21 cellular contexts compared by ENCODE assay signal in the genomic region with DNA sequence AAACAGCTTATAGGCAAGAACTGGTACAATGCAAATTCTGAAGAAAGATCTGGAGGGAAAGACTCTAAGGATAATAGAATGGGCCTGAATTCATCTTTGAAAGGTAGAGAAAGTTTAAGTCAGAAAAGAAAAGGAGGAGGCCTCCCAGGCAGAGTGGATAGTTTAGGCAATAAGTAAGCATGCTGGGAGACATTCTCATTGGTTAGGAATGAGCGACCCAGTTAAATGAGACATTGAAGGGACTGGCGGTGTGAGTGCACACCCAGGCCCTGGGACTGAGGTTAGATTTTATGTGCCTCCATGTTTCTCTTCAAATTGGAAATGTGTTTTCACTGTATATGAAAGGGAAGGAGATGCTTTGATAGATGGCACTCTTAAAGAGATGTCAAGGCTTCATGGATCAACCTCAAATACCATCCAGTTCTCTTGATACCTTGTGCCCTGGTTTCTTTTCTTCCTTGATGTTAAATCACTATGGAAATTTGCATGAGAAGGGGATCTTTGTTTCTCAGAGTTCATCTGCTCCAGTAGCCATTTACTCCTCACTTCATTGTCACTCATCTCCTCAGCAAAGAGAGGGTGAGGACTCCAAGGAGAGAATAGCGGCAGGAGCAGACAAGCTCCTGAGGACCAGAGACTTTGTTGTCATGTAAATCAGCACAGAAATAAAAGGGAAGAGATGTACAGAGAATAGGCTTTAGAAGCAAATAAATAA.
"Had no signal": no experiment of that assay in that cellular context is flagged by ENCODE, and none has a peak within 500 bp of the region (broad histone marks: within the 10 kb centered on the region; RNA-seq: fewer than 3 reads in every experiment).

No MANE protein-coding gene starts in this region.

- ATAC-seq: activated CD4-positive, alpha-beta T cell treated with anti-CD3 and anti-CD28 coated beads for 36 hours; left lung; pancreas had no signal

- H3K27ac ChIP-seq: cardiac muscle cell, coronary artery, epithelial cell of prostate, left lung, pancreas, thoracic aorta, VCaP had no signal

- H3K9me3 Mint-ChIP-seq: activated CD4-positive, alpha-beta memory T cell treated with anti-CD3 and anti-CD28 coated beads, Interleukin-2, amount 10 ng/mL, durations not matched to agents 7 days and 5 days; nephron progenitor cell had no signal

- H3K36me3 ChIP-seq: cardiac muscle cell, left lung, pancreas, thoracic aorta had no signal

- H3K9me3 ChIP-seq: pancreas, thoracic aorta had no signal

- H3K27me3 Mint-ChIP-seq: activated CD4-positive, alpha-beta memory T cell treated with anti-CD3 and anti-CD28 coated beads, Interleukin-2, amount 10 ng/mL, durations not matched to agents 7 days and 5 days; activated CD4-positive, alpha-beta T cell treated with anti-CD3 and anti-CD28 coated beads for 36 hours; activated naive CD8-positive, alpha-beta T cell; stimulated activated naive CD8-positive, alpha-beta T cell treated with anti-CD3 and anti-CD28 coated beads, Interleukin-15, Interleukin-2, amounts not matched to agents 100 ng/mL and 50 ng/mL, for 24 hours had no signal

- H3K4me3 ChIP-seq: cardiac muscle cell, coronary artery, left lung, pancreas, thoracic aorta had no signal

- H3K36me3 Mint-ChIP-seq: activated naive CD8-positive, alpha-beta T cell had no signal

- DNase-seq: activated CD4-positive, alpha-beta memory T cell treated with anti-CD3 and anti-CD28 coated beads, Interleukin-2, amount 10 ng/mL, durations not matched to agents 7 days and 5 days; activated CD4-positive, alpha-beta T cell treated with anti-CD3 and anti-CD28 coated beads for 36 hours; activated gamma-delta T cell; activated T-cell treated with anti-CD3 and anti-CD28 coated beads, Interleukin-2, amount 50 U/mL, for 48 hours; anterior cingulate cortex; effector CD8-positive, alpha-beta T cell; foreskin melanocyte; head of caudate nucleus; islet precursor cell; left lung; nephron progenitor cell; pancreas; stimulated activated CD4-positive, alpha-beta T cell treated with anti-CD3 and anti-CD28 coated beads, Interleukin-4, amount 100 ng/mL, for 1 hour; SW 1271 had no signal

- H3K4me1 ChIP-seq: left lung, pancreas had no signal

- H3K27me3 ChIP-seq: cardiac muscle cell, left lung, pancreas had no signal

- H3K4me1 Mint-ChIP-seq: activated CD4-positive, alpha-beta memory T cell treated with anti-CD3 and anti-CD28 coated beads, Interleukin-2, amount 10 ng/mL, durations not matched to agents 7 days and 5 days; activated CD4-positive, alpha-beta T cell treated with anti-CD3 and anti-CD28 coated beads for 36 hours had no signal

- H3K27ac Mint-ChIP-seq: activated CD4-positive, alpha-beta memory T cell treated with anti-CD3 and anti-CD28 coated beads, Interleukin-2, amount 10 ng/mL, durations not matched to agents 7 days and 5 days; activated CD4-positive, alpha-beta T cell treated with anti-CD3 and anti-CD28 coated beads for 36 hours; activated naive CD8-positive, alpha-beta T cell; nephron progenitor cell; stimulated activated naive CD8-positive, alpha-beta T cell treated with anti-CD3 and anti-CD28 coated beads, Interleukin-15, Interleukin-2, amounts not matched to agents 100 ng/mL and 50 ng/mL, for 24 hours had no signal

- H3K4me3 Mint-ChIP-seq: activated CD4-positive, alpha-beta memory T cell treated with anti-CD3 and anti-CD28 coated beads, Interleukin-2, amount 10 ng/mL, durations not matched to agents 7 days and 5 days; activated CD4-positive, alpha-beta T cell treated with anti-CD3 and anti-CD28 coated beads for 36 hours; activated naive CD8-positive, alpha-beta T cell; nephron progenitor cell; stimulated activated naive CD8-positive, alpha-beta T cell treated with anti-CD3 and anti-CD28 coated beads, Interleukin-15, Interleukin-2, amounts not matched to agents 100 ng/mL and 50 ng/mL, for 24 hours had no signal
